Comparison of ENCODE assay signal across 26 cellular contexts in the genomic region with DNA sequence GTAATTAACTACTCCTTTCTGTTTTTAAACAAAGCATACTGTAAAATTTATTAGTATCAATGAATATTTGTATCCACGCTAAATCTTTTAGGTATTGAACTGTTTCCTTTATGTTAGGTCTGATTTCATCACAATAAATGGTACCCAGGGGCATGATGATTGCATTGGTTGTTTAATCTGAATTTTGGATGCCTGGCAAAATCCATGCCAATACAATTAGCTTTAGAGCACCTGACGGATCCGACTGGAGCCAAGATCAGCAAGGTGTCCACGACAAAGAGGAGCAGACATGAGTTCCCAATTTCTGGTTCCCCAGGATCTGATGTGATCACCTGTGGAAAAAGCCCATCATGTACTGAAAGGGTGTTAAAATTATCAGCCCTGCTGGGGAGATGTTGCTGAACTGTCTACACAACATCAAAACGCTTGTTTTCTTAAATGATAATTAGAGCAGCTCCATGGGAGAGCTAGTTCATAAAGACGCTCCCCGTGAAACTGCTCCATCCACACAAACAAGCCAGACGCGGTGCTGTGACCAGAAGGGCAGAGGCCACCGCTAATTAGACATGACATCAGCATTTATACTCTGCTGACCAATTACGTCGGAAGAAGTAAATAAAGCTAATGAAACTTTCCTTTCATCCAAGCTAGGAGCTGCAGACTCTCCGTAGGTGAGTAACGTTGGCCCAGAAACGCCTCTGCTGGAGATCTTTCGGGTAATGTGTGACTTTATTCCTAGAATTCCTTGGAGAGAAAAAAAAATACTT.
A peak's percentile ranks its signal among the peaks of the same experiment; 100 is the strongest.
DNase-seq lines count a peak whose midpoint lies in the region; ATAC-seq and TF ChIP-seq lines count a peak whose summit lies in the region.
"Had no signal": no experiment of that assay in that cellular context is flagged by ENCODE, and none has a peak within 500 bp of the region (broad histone marks: within the 10 kb centered on the region; RNA-seq: fewer than 3 reads in every experiment).

No MANE protein-coding gene starts in this region.

- H3K4me1 Mint-ChIP-seq in activated CD8-positive, alpha-beta T cell treated with anti-CD3 and anti-CD28 coated beads for 36 hours (ENCODE audit: low read depth): peaks cover 8% of the 10 kb centered on the region

- ATAC-seq in activated CD8-positive, alpha-beta T cell treated with anti-CD3 and anti-CD28 coated beads for 36 hours: no peak
- ATAC-seq: gastrocnemius medialis; naive thymus-derived CD8-positive, alpha-beta T cell; stimulated activated naive B cell treated with anti-CD40 and anti-IgM and Interleukin-4, amounts not matched to agents 10 μg/mL and 1 μg/mL and 100 μg/mL, for 72 hours had no signal

- TF ChIP-seq CTCF in activated CD8-positive, alpha-beta T cell treated with anti-CD3 and anti-CD28 coated beads for 36 hours (IDR thresholded peaks at IDR 0.05): no peak
- TF ChIP-seq CTCF in right atrium auricular region (IDR thresholded peaks at IDR 0.05): no peak

- intact Hi-C loops in activated CD8-positive, alpha-beta T cell treated with anti-CD3 and anti-CD28 coated beads for 36 hours (cut with micrococcal nuclease): no loop called here

- no peaks in the 10 kb centered on the region for H3K27me3 ChIP-seq in right atrium auricular region
- H3K27me3 ChIP-seq: breast epithelium, dorsolateral prefrontal cortex, gastrocnemius medialis, SJSA1, upper lobe of left lung had no signal

- no peak overlapping the region for H3K4me3 Mint-ChIP-seq in activated CD8-positive, alpha-beta T cell treated with anti-CD3 and anti-CD28 coated beads for 36 hours
- H3K4me3 Mint-ChIP-seq: activated naive CD8-positive, alpha-beta T cell; naive thymus-derived CD8-positive, alpha-beta T cell; stimulated activated naive B cell treated with anti-CD40 and anti-IgM and Interleukin-4, amounts not matched to agents 10 μg/mL and 1 μg/mL and 100 μg/mL, for 72 hours had no signal

- H3K4me1 ChIP-seq in right atrium auricular region: peaks cover 0 to 1% of the 10 kb centered on the region in 2 donors
- H3K4me1 ChIP-seq: breast epithelium, gastrocnemius medialis, prostate gland, SJSA1, upper lobe of left lung had no signal

- no peaks in the 10 kb centered on the region for H3K27me3 Mint-ChIP-seq in activated CD8-positive, alpha-beta T cell treated with anti-CD3 and anti-CD28 coated beads for 36 hours
- H3K27me3 Mint-ChIP-seq: activated naive CD8-positive, alpha-beta T cell had no signal

- no peak overlapping the region for H3K27ac Mint-ChIP-seq in activated CD8-positive, alpha-beta T cell treated with anti-CD3 and anti-CD28 coated beads for 36 hours
- H3K27ac Mint-ChIP-seq: activated naive CD8-positive, alpha-beta T cell; naive thymus-derived CD8-positive, alpha-beta T cell; stimulated activated naive B cell treated with anti-CD40 and anti-IgM and Interleukin-4, amounts not matched to agents 10 μg/mL and 1 μg/mL and 100 μg/mL, for 72 hours had no signal

- no peaks in the 10 kb centered on the region for H3K36me3 ChIP-seq in right atrium auricular region
- H3K36me3 ChIP-seq: breast epithelium, gastrocnemius medialis, prostate gland, SJSA1, upper lobe of left lung had no signal

- no peak overlapping the region for H3K4me3 ChIP-seq in right atrium auricular region
- H3K4me3 ChIP-seq: breast epithelium, dorsolateral prefrontal cortex, gastrocnemius medialis, lung, prostate gland, SJSA1, upper lobe of left lung had no signal

- POLR2A ChIA-PET in activated CD8-positive, alpha-beta T cell treated with anti-CD3 and anti-CD28 coated beads for 36 hours (lab: Charles Lee): interaction anchor here (1.0 kb wide), 1 partner anchor 17 kb away, joined by 3 read pairs; no protein-coding TSS in a partner anchor

- CTCF ChIA-PET in activated CD8-positive, alpha-beta T cell treated with anti-CD3 and anti-CD28 coated beads for 36 hours (lab: Charles Lee): interaction anchor here (1.5 kb wide), 1 partner anchor 79 kb away, joined by 5 read pairs; no protein-coding TSS in a partner anchor

- no peaks in the 10 kb centered on the region for H3K36me3 Mint-ChIP-seq in activated CD8-positive, alpha-beta T cell treated with anti-CD3 and anti-CD28 coated beads for 36 hours (ENCODE audit: low read depth)
- H3K36me3 Mint-ChIP-seq: activated naive CD8-positive, alpha-beta T cell; naive thymus-derived CD8-positive, alpha-beta T cell; stimulated activated naive B cell treated with anti-CD40 and anti-IgM and Interleukin-4, amounts not matched to agents 10 μg/mL and 1 μg/mL and 100 μg/mL, for 72 hours had no signal

- H3K9me3 Mint-ChIP-seq in activated CD8-positive, alpha-beta T cell treated with anti-CD3 and anti-CD28 coated beads for 36 hours: peaks cover 6% of the 10 kb centered on the region

- DNase-seq in ELF-1 (ENCODE audit: low read depth, low spot score): peak; percentile 19
- DNase-seq in NCI-H146 (lab: John Stamatoyannopoulos, UW): peak; percentile 98
- DNase-seq in SW480 (ENCODE audit: low spot score): peak; percentile 23
- peak; percentile 43 for DNase-seq in mesenteric fat pad (ENCODE audit: low spot score)
- DNase-seq in activated CD8-positive, alpha-beta memory T cell treated with anti-CD3 and anti-CD28 coated beads, Interleukin-2, amount 50 U/mL, for 48 hours: no peak
- DNase-seq in activated CD8-positive, alpha-beta T cell treated with anti-CD3 and anti-CD28 coated beads for 36 hours: no peak
- no peak for DNase-seq in right atrium auricular region (ENCODE audit: low spot score)
- DNase-seq: activated CD4-positive, alpha-beta T cell treated with anti-CD3 and anti-CD28 coated beads for 48 hours; activated CD8-positive, alpha-beta memory T cell treated with anti-CD3 and anti-CD28 coated beads for 24 hours; activated effector memory CD4-positive, alpha-beta T cell treated with anti-CD3 and anti-CD28 coated beads, Interleukin-2, amount 50 U/mL, for 16 hours; C1 segment of cervical spinal cord; DND-41; dorsolateral prefrontal cortex; gastrocnemius medialis; KBM-7; kidney glomerular epithelial cell; naive thymus-derived CD8-positive, alpha-beta T cell; NCI-H526; occipital lobe; stimulated activated naive B cell treated with anti-CD40 and anti-IgM and Interleukin-4, amounts not matched to agents 10 μg/mL and 1 μg/mL and 100 μg/mL, for 72 hours; upper lobe of left lung had no signal

- peaks cover 0 to under 1% of the 10 kb centered on the region in 2 donors for H3K9me3 ChIP-seq in right atrium auricular region
- H3K9me3 ChIP-seq: gastrocnemius medialis, prostate gland had no signal

- no peak overlapping the region for H3K27ac ChIP-seq in right atrium auricular region
- H3K27ac ChIP-seq: breast epithelium, dorsolateral prefrontal cortex, gastrocnemius medialis, prostate gland, SJSA1, upper lobe of left lung had no signal

Comparison
In these comparisons a context has a peak if more than half of its experiments do, and no peak if none do; other contexts are left out.
1. DNase-seq: peak in ELF-1 (single experiment), NCI-H146 (single experiment), SW480 (single experiment) and mesenteric fat pad (single experiment); none in activated CD8-positive, alpha-beta memory T cell treated with anti-CD3 and anti-CD28 coated beads, Interleukin-2, amount 50 U/mL, for 48 hours (single experiment), activated CD8-positive, alpha-beta T cell treated with anti-CD3 and anti-CD28 coated beads for 36 hours (single experiment) and right atrium auricular region (single experiment).